ENCODE assay signal across 8 cellular contexts in the genomic region with DNA sequence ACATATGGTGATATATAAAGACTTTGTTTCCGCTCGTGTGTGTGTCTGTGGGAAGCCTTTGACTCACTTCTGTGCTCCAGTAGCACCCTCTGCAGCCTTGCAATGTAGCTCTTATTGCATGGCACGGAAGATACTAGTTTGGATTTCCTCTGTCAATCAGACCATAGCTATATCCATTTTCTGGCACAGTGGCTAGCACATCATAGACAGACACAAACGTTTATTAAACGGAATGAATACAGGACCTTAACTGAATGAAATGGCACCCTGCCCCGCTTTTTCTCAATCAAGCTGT.
DNase-seq lines count a peak whose midpoint lies in the region; ATAC-seq and TF ChIP-seq lines count a peak whose summit lies in the region.

No MANE protein-coding gene starts in this region.

- POLR2A ChIA-PET in activated CD4-positive, alpha-beta T cell treated with anti-CD3 and anti-CD28 coated beads for 36 hours (lab: Charles Lee) = no interaction called here

- H3K4me1 ChIP-seq in duodenal mucosa (ENCODE audit: control insufficient read depth in 1 of 2, insufficient read depth in 2 of 2, low read length in 2 of 2) = no peaks in the 10 kb centered on the region
- peaks cover 0 to 4% (median 0%) of the 10 kb centered on the region in 5 donors for H3K4me1 ChIP-seq in subcutaneous abdominal adipose tissue (ENCODE audit: control insufficient read depth in 5 of 5, insufficient read depth in 5 of 5, low read length in 5 of 5)

- peak; percentile 47 for DNase-seq in activated CD4-positive, alpha-beta T cell treated with anti-CD3 and anti-CD28 coated beads for 36 hours
- DNase-seq in activated CD4-positive, alpha-beta T cell treated with anti-CD3 and anti-CD28 coated beads for 1 hour = no peak
- peak; percentile 17 to 57 for DNase-seq in lung microvascular endothelial cell (ENCODE audit: low read depth in 2 of 2)

- H3K4me1 Mint-ChIP-seq in activated CD4-positive, alpha-beta T cell treated with anti-CD3 and anti-CD28 coated beads for 36 hours = no peaks in the 10 kb centered on the region

- H3K9me3 ChIP-seq in duodenal mucosa (ENCODE audit: control insufficient read depth in 1 of 2, low read length in 2 of 2) = no peaks in the 10 kb centered on the region
- H3K9me3 ChIP-seq in subcutaneous abdominal adipose tissue (ENCODE audit: control insufficient read depth in 5 of 5, low read length in 5 of 5) = no peaks in the 10 kb centered on the region

- H3K27me3 ChIP-seq in duodenal mucosa (ENCODE audit: control insufficient read depth in 1 of 2, insufficient read depth in 2 of 2, low read length in 2 of 2) (no peaks in the 10 kb centered on the region), subcutaneous abdominal adipose tissue (ENCODE audit: control insufficient read depth in 5 of 5, insufficient read depth in 4 of 5, low read length in 5 of 5) (no peaks in the 10 kb centered on the region)

- H3K27ac ChIP-seq in duodenal mucosa (ENCODE audit: low read depth, low read length) (no peak overlapping the region), subcutaneous abdominal adipose tissue (ENCODE audit: low read depth, low read length) (peak overlapping the region; percentile 41)

- no peaks in the 10 kb centered on the region for H3K27me3 Mint-ChIP-seq in activated CD4-positive, alpha-beta T cell treated with anti-CD3 and anti-CD28 coated beads for 36 hours

- H3K36me3 ChIP-seq in duodenal mucosa (ENCODE audit: control insufficient read depth in 1 of 2, insufficient read depth in 2 of 2, low read length in 2 of 2) (peaks cover 0 to 9% of the 10 kb centered on the region in 2 donors), subcutaneous abdominal adipose tissue (ENCODE audit: control insufficient read depth in 5 of 5, insufficient read depth in 5 of 5, low read length in 5 of 5) (no peaks in the 10 kb centered on the region)

- H3K27ac Mint-ChIP-seq in activated CD4-positive, alpha-beta T cell treated with anti-CD3 and anti-CD28 coated beads for 36 hours = peak overlapping the region; percentile 86

- peak; percentile 71 for ATAC-seq in activated CD4-positive, alpha-beta T cell treated with anti-CD3 and anti-CD28 coated beads for 36 hours
- ATAC-seq in HG03342 (IDR thresholded peaks at IDR 0.05; ENCODE audit: unreplicated experiment) (peak; percentile 48), SK-N-SH treated with all-trans-retinoic acid at 6 μM for 48 hours (peak; percentile 57), HG03469 (IDR thresholded peaks at IDR 0.05; ENCODE audit: unreplicated experiment) (no peak)

- H3K9me3 Mint-ChIP-seq in activated CD4-positive, alpha-beta T cell treated with anti-CD3 and anti-CD28 coated beads for 36 hours (ENCODE audit: low read depth) = no peaks in the 10 kb centered on the region

- intact Hi-C loops in activated CD4-positive, alpha-beta T cell treated with anti-CD3 and anti-CD28 coated beads for 36 hours (cut with DNase I, micrococcal nuclease) = no loop called here

- peak overlapping the region; percentile 25 to 61 for H3K9ac ChIP-seq in duodenal mucosa (ENCODE audit: low read depth in 1 of 2, low read length in 2 of 2)
- peak overlapping the region in 2 of 5 donors; percentile 17 to 59 for H3K9ac ChIP-seq in subcutaneous abdominal adipose tissue (ENCODE audit: low read length in 5 of 5)

- H3K36me3 Mint-ChIP-seq in activated CD4-positive, alpha-beta T cell treated with anti-CD3 and anti-CD28 coated beads for 36 hours (ENCODE audit: low read depth) = no peaks in the 10 kb centered on the region

- H3K4me3 ChIP-seq in duodenal mucosa (ENCODE audit: low read depth in 1 of 2, low read length in 2 of 2) = peak overlapping the region; percentile 68 to 91
- H3K4me3 ChIP-seq in subcutaneous abdominal adipose tissue (ENCODE audit: low read depth in 1 of 5, low read length in 5 of 5) = peak overlapping the region; percentile 79 to 85 (median 80)

- peak overlapping the region; percentile 82 for H3K4me3 Mint-ChIP-seq in activated CD4-positive, alpha-beta T cell treated with anti-CD3 and anti-CD28 coated beads for 36 hours

- CTCF ChIA-PET in activated CD4-positive, alpha-beta T cell treated with anti-CD3 and anti-CD28 coated beads for 36 hours (lab: Charles Lee) = no interaction called here

TF ChIP-seq in SK-N-SH treated with all-trans-retinoic acid at 6 μM for 48 hours, 23 proteins besides CTCF, POLR2A, EP300 and RAD21:
- TF ChIP-seq CSDC2 (CRISPR knock-in tag; IDR thresholded peaks at IDR 0.05) (no peak), ZNF70 (CRISPR knock-in tag; IDR thresholded peaks at IDR 0.05) (no peak), BACH2 (CRISPR knock-in tag; IDR thresholded peaks at IDR 0.05; ENCODE audit: borderline replicate concordance) (no peak), OSR1 (CRISPR knock-in tag; IDR thresholded peaks at IDR 0.05) (no peak), ARNTL (CRISPR knock-in tag; IDR thresholded peaks at IDR 0.05; ENCODE audit: borderline replicate concordance, low read depth) (no peak), ESRRG (CRISPR knock-in tag; IDR thresholded peaks at IDR 0.05) (no peak), GLIS3 (CRISPR knock-in tag; IDR thresholded peaks at IDR 0.05) (no peak), TOX (CRISPR knock-in tag; IDR thresholded peaks at IDR 0.05; ENCODE audit: borderline replicate concordance) (no peak), TCF4 (CRISPR knock-in tag; IDR thresholded peaks at IDR 0.05; ENCODE audit: borderline replicate concordance) (no peak)
- TF ChIP-seq, protein P1, sequence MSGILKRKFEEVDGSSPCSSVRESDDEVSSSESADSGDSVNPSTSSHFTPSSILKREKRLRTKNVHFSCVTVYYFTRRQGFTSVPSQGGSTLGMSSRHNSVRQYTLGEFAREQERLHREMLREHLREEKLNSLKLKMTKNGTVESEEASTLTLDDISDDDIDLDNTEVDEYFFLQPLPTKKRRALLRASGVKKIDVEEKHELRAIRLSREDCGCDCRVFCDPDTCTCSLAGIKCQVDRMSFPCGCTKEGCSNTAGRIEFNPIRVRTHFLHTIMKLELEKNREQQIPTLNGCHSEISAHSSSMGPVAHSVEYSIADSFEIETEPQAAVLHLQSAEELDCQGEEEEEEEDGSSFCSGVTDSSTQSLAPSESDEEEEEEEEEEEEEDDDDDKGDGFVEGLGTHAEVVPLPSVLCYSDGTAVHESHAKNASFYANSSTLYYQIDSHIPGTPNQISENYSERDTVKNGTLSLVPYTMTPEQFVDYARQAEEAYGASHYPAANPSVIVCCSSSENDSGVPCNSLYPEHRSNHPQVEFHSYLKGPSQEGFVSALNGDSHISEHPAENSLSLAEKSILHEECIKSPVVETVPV (CRISPR knock-in tag; IDR thresholded peaks at IDR 0.05) = no peak
